In the genomic region with DNA sequence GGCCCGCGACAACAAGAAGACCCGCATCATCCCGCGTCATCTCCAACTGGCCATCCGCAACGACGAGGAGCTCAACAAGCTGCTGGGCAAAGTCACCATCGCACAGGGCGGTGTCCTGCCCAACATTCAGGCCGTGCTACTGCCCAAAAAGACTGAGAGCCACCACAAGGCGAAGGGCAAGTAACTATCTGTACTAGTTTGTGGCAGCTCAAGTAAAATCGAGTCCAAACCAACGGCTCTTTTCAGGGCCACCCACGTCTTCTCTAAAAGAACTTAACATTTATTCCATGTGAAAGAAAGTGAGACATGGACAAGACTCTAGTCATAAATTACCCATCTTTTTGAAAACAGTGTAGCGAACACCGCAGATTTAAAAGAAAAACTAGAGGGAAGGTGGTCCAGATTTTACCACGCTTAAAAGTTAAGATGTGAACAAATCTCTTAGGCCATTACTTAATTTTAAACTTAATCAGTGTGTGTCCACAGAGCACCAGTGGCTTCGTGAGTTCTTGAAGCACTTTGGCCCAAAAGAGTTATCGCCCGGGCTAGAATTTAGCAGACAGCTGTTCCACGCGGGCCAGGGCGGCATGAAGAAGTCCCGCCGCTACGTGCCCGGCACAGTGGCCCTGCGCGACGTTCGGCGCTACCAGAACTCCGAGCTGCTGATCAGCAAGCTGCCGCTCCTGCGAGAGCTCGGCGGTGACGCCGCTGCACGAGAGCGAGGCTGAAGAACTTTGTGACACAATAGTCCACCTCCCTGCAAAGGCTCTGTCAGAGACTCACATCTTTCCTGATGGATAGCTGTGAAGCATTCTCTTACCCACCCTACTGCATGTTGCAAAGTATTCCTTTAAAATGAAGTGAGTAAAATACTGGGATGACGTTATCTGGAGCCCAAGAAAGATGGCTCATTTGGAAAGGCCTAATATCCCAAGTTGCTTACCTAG, we compare ENCODE assay signal across 8 cellular contexts.
DNase-seq lines count a peak whose midpoint lies in the region; ATAC-seq and TF ChIP-seq lines count a peak whose summit lies in the region.

No MANE protein-coding gene starts in this region.

- POLR2A ChIA-PET in Panc1 (lab: Charles Lee): interaction anchor here (0.6 to 5.2 kb wide), 10 partner anchors 10 to 954 kb away, joined by 3 to 88 read pairs (median 3); a partner anchor contains a TSS

- no peaks in the 10 kb centered on the region for H4K20me1 ChIP-seq in osteoblast (ENCODE audit: insufficient read depth, low read length)

- TSS peak; percentile 93 for BruUV-seq in Panc1 (replicated peaks; lab: Mats Ljungman, UMichigan)

- DNase-seq in Panc1 (ENCODE audit: low read depth, low spot score) (peak; percentile 59), activated T-helper 1 cell treated with Interleukin-2 at 50 U/mL for 16 hours (ENCODE audit: low read depth) (peak; percentile 60), fibroblast of pulmonary artery (ENCODE audit: low read depth) (peak; percentile 75), osteoblast (ENCODE audit: insufficient read length, low spot score, missing footprints) (peak; percentile 90), cerebellum (ENCODE audit: low spot score) (no peak)

- CTCF ChIA-PET in Panc1 (lab: Charles Lee): no interaction called here

- ATAC-seq in HG03354 (IDR thresholded peaks at IDR 0.05; ENCODE audit: poor library complexity, severe bottlenecking, unreplicated experiment) (peak; percentile 28), Panc1 (peak; percentile 18), GM18858 (IDR thresholded peaks at IDR 0.05; ENCODE audit: unreplicated experiment) (no peak)

- intact Hi-C loops in Panc1 (cut with micrococcal nuclease; ENCODE audit: unreplicated experiment): loop anchor here (2.0 kb wide), 1 partner anchor 13 kb away; a partner anchor contains a TSS

- no peaks in the 10 kb centered on the region for H3K79me2 ChIP-seq in osteoblast (ENCODE audit: insufficient read depth, low read length)

- H3K9me3 ChIP-seq in Panc1 (ENCODE audit: control insufficient read depth, insufficient read depth, low read depth, low read length) (no peaks in the 10 kb centered on the region), osteoblast (ENCODE audit: low read depth, low read length) (no peaks in the 10 kb centered on the region)

- H3K4me3 ChIP-seq in GM08714 (ENCODE audit: low read length) (peak overlapping the region; percentile 85), Panc1 (ENCODE audit: low read depth in 2 of 2, low read length in 2 of 2) (peak overlapping the region; percentile 86 to 90), fibroblast of pulmonary artery (replicated peaks; ENCODE audit: low read depth, low read length) (peak overlapping the region; percentile 66), osteoblast (ENCODE audit: insufficient read depth, low read length) (peak overlapping the region; percentile 74)

- H3K4me1 ChIP-seq in Panc1 (ENCODE audit: control insufficient read depth, insufficient read depth, low read length) (peaks cover 39% of the 10 kb centered on the region), osteoblast (ENCODE audit: insufficient read depth, low read length) (peaks cover 18% of the 10 kb centered on the region)

- peak overlapping the region; percentile 91 for H3K4me2 ChIP-seq in osteoblast (ENCODE audit: insufficient read depth, low read length)

- peaks cover 7% of the 10 kb centered on the region for H3K36me3 ChIP-seq in Panc1 (ENCODE audit: control insufficient read depth, insufficient read depth, low read length)
- no peaks in the 10 kb centered on the region for H3K36me3 ChIP-seq in osteoblast (ENCODE audit: insufficient read depth, low read length)

- TF ChIP-seq CTCF in Panc1 (IDR thresholded peaks at IDR 0.05) (no peak), fibroblast of pulmonary artery (IDR thresholded peaks at IDR 0.05; ENCODE audit: low read length, missing control alignments) (no peak), osteoblast (IDR thresholded peaks at IDR 0.05; ENCODE audit: extremely low read depth, low read depth, low read length) (no peak)

- H3K27ac ChIP-seq in Panc1 (ENCODE audit: low read length) (peak overlapping the region; percentile 98), osteoblast (ENCODE audit: low read depth, low read length) (peak overlapping the region; percentile 80)

- in situ Hi-C loops in Panc1 (cut with HindIII; ENCODE audit: low pct_unique_long_range_greater_than_20kb, low sequenced_read_pairs): no loop called here

- peak overlapping the region; percentile 73 for H2AFZ ChIP-seq in osteoblast (ENCODE audit: low read length)

- H3K27me3 ChIP-seq in Panc1 (ENCODE audit: control insufficient read depth, insufficient read depth, low read length): no peaks in the 10 kb centered on the region
- no peaks in the 10 kb centered on the region for H3K27me3 ChIP-seq in osteoblast (ENCODE audit: insufficient read depth, low read length)
